Comparison of ENCODE assay signal across 13 cellular contexts in genomic region chr2:106789185-106789584, GRCh38.
DNase-seq lines count a peak whose midpoint lies in the region; ATAC-seq and TF ChIP-seq lines count a peak whose summit lies in the region.
"Had no signal": no experiment of that assay in that cellular context is flagged by ENCODE, and none has a peak within 500 bp of the region (broad histone marks: within the 10 kb centered on the region; RNA-seq: fewer than 3 reads in every experiment).

No MANE protein-coding gene starts in this region.

- H3K79me2 ChIP-seq in DOHH2 (ENCODE audit: control insufficient read depth, low read length): no peaks in the 10 kb centered on the region

- H3K9me3 ChIP-seq in DOHH2 (ENCODE audit: control insufficient read depth, insufficient read depth, low read length): peaks cover 6% of the 10 kb centered on the region; the same call in 1 of the 2 replicates
- H3K9me3 ChIP-seq: uterus had no signal

- peak; percentile 23 for DNase-seq in OCI-M1 (lab: John Stamatoyannopoulos, UW)
- peak; percentile 8 to 16 for DNase-seq in erythroblast (lab: John Stamatoyannopoulos, UW)
- no peak for DNase-seq in NCI-H1048 (lab: John Stamatoyannopoulos, UW)
- no peak for DNase-seq in NCI-H1417 treated with DMSO at 0.1 percent for 48 hours (lab: John Stamatoyannopoulos, UW)
- no peak for DNase-seq in NCI-H510A (lab: John Stamatoyannopoulos, UW)
- DNase-seq: activated CD8-positive, alpha-beta T cell treated with anti-CD3 and anti-CD28 coated beads, Interleukin-2, amount 10 ng/mL, durations not matched to agents 7 days and 5 days; activated gamma-delta T cell treated with Interleukin-2 at 50 U/mL for 16 hours; nucleus accumbens; uterus had no signal

- H3F3A ChIP-seq in DOHH2 (ENCODE audit: control insufficient read depth, insufficient read depth): no peaks in the 10 kb centered on the region

- H3K36me3 ChIP-seq in DOHH2 (ENCODE audit: control insufficient read depth, low read length): no peaks in the 10 kb centered on the region
- H3K36me3 ChIP-seq: uterus had no signal

- H3K27me3 ChIP-seq in DOHH2 (ENCODE audit: control insufficient read depth, low read length): no peaks in the 10 kb centered on the region
- H3K27me3 ChIP-seq: uterus had no signal

- H3K4me2 ChIP-seq in DOHH2 (ENCODE audit: low read length): 0 out of 2 replicates have a peak overlapping the region, but pooled peaks have one; percentile 30

- H4K20me1 ChIP-seq in DOHH2 (ENCODE audit: control insufficient read depth, insufficient read depth, low read depth, low read length): no peaks in the 10 kb centered on the region

- no peaks in the 10 kb centered on the region for H3K9me2 ChIP-seq in DOHH2 (replicated peaks; ENCODE audit: control insufficient read depth, low read length)

- H3K4me1 ChIP-seq in DOHH2 (ENCODE audit: control insufficient read depth, low read length): no peaks in the 10 kb centered on the region
- H3K4me1 ChIP-seq: uterus had no signal

- no peak overlapping the region for H3K27ac ChIP-seq in DOHH2 (ENCODE audit: low read depth, low read length)
- H3K27ac ChIP-seq: C4-2B, uterus had no signal

- TF ChIP-seq POLR2A in erythroblast (IDR thresholded peaks at IDR 0.05; ENCODE audit: low read length): no peak

- ATAC-seq in HG03432 (IDR thresholded peaks at IDR 0.05; ENCODE audit: unreplicated experiment) (peak; percentile 69), HG02852 (IDR thresholded peaks at IDR 0.05; ENCODE audit: unreplicated experiment) (no peak)
- ATAC-seq: activated CD8-positive, alpha-beta T cell treated with anti-CD3 and anti-CD28 coated beads, Interleukin-2, amount 10 ng/mL, durations not matched to agents 7 days and 5 days had no signal

- TF ChIP-seq CTCF in DOHH2 (IDR thresholded peaks at IDR 0.05; ENCODE audit: low read depth, low read length, poor library complexity, severe bottlenecking): no peak

- no peak overlapping the region for H3K4me3 ChIP-seq in DOHH2 (ENCODE audit: low read length)
- H3K4me3 ChIP-seq: uterus had no signal

Comparison
In these comparisons a context has a peak if more than half of its experiments do, and no peak if none do; other contexts are left out.
1. DNase-seq: peak in OCI-M1 (single experiment) and erythroblast (2 of 2); none in NCI-H1048 (single experiment), NCI-H1417 treated with DMSO at 0.1 percent for 48 hours (single experiment) and NCI-H510A (single experiment).